Comparison of ENCODE assay signal across 20 cellular contexts in the genomic region with DNA sequence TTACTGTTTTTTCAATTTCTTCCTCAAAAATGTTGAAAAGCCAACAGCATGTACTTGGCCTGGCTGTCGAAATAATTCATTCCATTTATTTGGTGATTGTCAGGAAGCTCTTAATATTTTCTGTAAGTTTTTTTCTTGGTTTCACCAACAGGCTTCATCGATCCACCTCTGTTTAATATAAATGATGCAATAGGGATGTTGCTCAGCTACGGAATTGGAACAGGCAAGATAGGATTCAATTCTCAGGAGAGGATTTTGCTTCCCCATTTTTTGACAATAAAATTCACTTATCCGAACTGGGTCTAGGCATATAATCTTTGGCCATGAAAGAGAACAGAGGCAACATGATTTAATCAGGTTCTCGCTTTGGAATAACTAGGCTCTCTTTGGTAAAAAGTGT. TPM values are rescaled to one million over a fixed set of nuclear protein-coding genes. Genes with fewer than 3 reads are reported as not detected.
A peak's percentile ranks its signal among the peaks of the same experiment; 100 is the strongest.
DNase-seq lines count a peak whose midpoint lies in the region; ATAC-seq, FAIRE-seq and TF ChIP-seq lines count a peak whose summit lies in the region.
"Had no signal": no experiment of that assay in that cellular context is flagged by ENCODE, and none has a peak within 500 bp of the region (broad histone marks: within the 10 kb centered on the region; RNA-seq: fewer than 3 reads in every experiment).

No MANE protein-coding gene starts in this region.

- H4K5ac ChIP-seq in IMR-90 (ENCODE audit: low read depth, low read length), result no peak overlapping the region
- H4K5ac ChIP-seq in H1 (ENCODE audit: insufficient read length, low read depth, low read length), result no peak overlapping the region

- H2AK5ac ChIP-seq in IMR-90 (ENCODE audit: low read depth, low read length) (no peak overlapping the region), H1 (ENCODE audit: low read depth, low read length) (no peak overlapping the region)

- CTCF ChIA-PET in IMR-90 (lab: Yijun Ruan, JAX), result no interaction called here
- CTCF ChIA-PET in H1 (lab: Charles Lee; ENCODE audit: partially characterized antibody), result interaction anchor here (1.4 to 3.9 kb wide), 2 partner anchors 36 to 40 kb away, joined by 4 to 13 read pairs; no protein-coding TSS in a partner anchor

- intact Hi-C loops in IMR-90 (cut with micrococcal nuclease) (no loop called here), spleen (cut with DNase I; ENCODE audit: low total_unique reads) (no loop called here)

- WGBS in IMR-90 (ENCODE audit: extremely low coverage in 2 of 2, insufficient read length in 1 of 2), 2 experiments, result no CpG with 5 or more reads among the region's 5 CpGs
- WGBS in H1 (ENCODE audit: extremely low coverage in 1 of 2, insufficient coverage in 1 of 2, insufficient read length in 1 of 2, insufficient replicate concordance in 2 of 2, low coverage in 1 of 2, low lambda C conversion rate in 2 of 2, missing lambda C conversion rate in 1 of 2), 2 experiments, result 91% methylated on average over 5 of the region's 5 CpGs; no CpG with 5 or more reads in 1 of the 2 experiments
- WGBS in liver, result 35% methylated on average over 5 of the region's 5 CpGs
- WGBS in spleen, 5 donors, result 75 to 77% (median 76%) methylated on average over 5 of the region's 5 CpGs

- no peaks in the 10 kb centered on the region for H3K79me2 ChIP-seq in H1 (ENCODE audit: control insufficient read depth in 1 of 2, insufficient read depth in 2 of 2, low read length in 2 of 2)

- H2BK15ac ChIP-seq in IMR-90 (ENCODE audit: low read depth, low read length) (no peak overlapping the region), H1 (ENCODE audit: low read length) (no peak overlapping the region)

- H3K56ac ChIP-seq in IMR-90 (ENCODE audit: extremely low read depth, insufficient read depth, low read length) (no peak overlapping the region), H1 (replicated peaks; ENCODE audit: insufficient read length, low read depth, low read length) (no peak overlapping the region)

- in situ Hi-C loops in IMR-90 (cut with MboI; ENCODE audit: low sequenced_read_pairs), result no loop called here

- H3K27ac ChIP-seq in IMR-90 (ENCODE audit: insufficient read depth, low read length) (no peak overlapping the region), H1 (ENCODE audit: low read depth, low read length) (no peak overlapping the region), liver (ENCODE audit: low read depth in 1 of 2, low read length in 2 of 2) (no peak overlapping the region), spleen (no peak overlapping the region)
- H3K27ac ChIP-seq: A549 had no signal

- H3K14ac ChIP-seq in IMR-90 (replicated peaks; ENCODE audit: low read depth, low read length), result no peak overlapping the region
- H3K14ac ChIP-seq in H1 (ENCODE audit: insufficient read length), result no peak overlapping the region

- no peaks in the 10 kb centered on the region for H3K9me3 ChIP-seq in IMR-90 (ENCODE audit: control insufficient read depth, insufficient read depth, low read length)
- H3K9me3 ChIP-seq in H1 (ENCODE audit: insufficient read depth in 2 of 2, low read depth in 1 of 2, low read length in 1 of 2), result no peaks in the 10 kb centered on the region
- no peaks in the 10 kb centered on the region for H3K9me3 ChIP-seq in liver (ENCODE audit: control insufficient read depth in 4 of 4, low read length in 3 of 4)
- H3K9me3 ChIP-seq in spleen, result no peaks in the 10 kb centered on the region
- H3K9me3 ChIP-seq: A549 had no signal

- TF ChIP-seq RAD21 in IMR-90 (IDR thresholded peaks at IDR 0.05; ENCODE audit: low read length), result no peak
- TF ChIP-seq RAD21 in H1 (IDR thresholded peaks at IDR 0.05 in 1 of 2, conservative IDR thresholded peaks at IDR 0.05 in 1 of 2; ENCODE audit: low read depth in 2 of 2, low read length in 2 of 2), result no peak
- TF ChIP-seq RAD21 in liver (IDR thresholded peaks at IDR 0.05), result peak in 1 of 2 donors; percentile 8

- TF ChIP-seq POLR2A in IMR-90 (IDR thresholded peaks at IDR 0.05; ENCODE audit: low read depth, low read length), result no peak
- no peak for TF ChIP-seq POLR2A in H1 (IDR thresholded peaks at IDR 0.05; ENCODE audit: control extremely low read depth in 1 of 2, low read depth in 2 of 2, low read length in 2 of 2)
- no peak for TF ChIP-seq POLR2A in spleen (IDR thresholded peaks at IDR 0.05)

- no peak overlapping the region for H2BK5ac ChIP-seq in IMR-90 (ENCODE audit: low read depth, low read length, poor library complexity, severe bottlenecking)
- no peak overlapping the region for H2BK5ac ChIP-seq in H1 (ENCODE audit: low read depth, low read length)

- H3K79me1 ChIP-seq in IMR-90 (ENCODE audit: low read depth in 1 of 2, low read length in 2 of 2), result no peaks in the 10 kb centered on the region
- H3K79me1 ChIP-seq in H1 (ENCODE audit: low read depth, low read length), result no peaks in the 10 kb centered on the region

- TF ChIP-seq CTCF in IMR-90 (conservative IDR thresholded peaks at IDR 0.05; ENCODE audit: low read depth, low read length), result no peak
- no peak for TF ChIP-seq CTCF in H1 (IDR thresholded peaks at IDR 0.05; ENCODE audit: control extremely low read depth in 1 of 3, insufficient read depth in 1 of 3, low read depth in 1 of 3, low read length in 3 of 3)
- TF ChIP-seq CTCF in liver (IDR thresholded peaks at IDR 0.05; ENCODE audit: low read depth, low read length, missing input control), result no peak
- no peak for TF ChIP-seq CTCF in spleen (IDR thresholded peaks at IDR 0.05 in 8 of 11, conservative IDR thresholded peaks at IDR 0.05 in 3 of 11)

- H4K20me1 ChIP-seq in IMR-90 (ENCODE audit: insufficient read depth, low read length) (no peaks in the 10 kb centered on the region), H1 (replicated peaks in 1 of 2; ENCODE audit: control insufficient read depth in 1 of 2, insufficient read depth in 2 of 2, low read length in 2 of 2) (no peaks in the 10 kb centered on the region)

- DNase-seq in IMR-90 (no peak), H1 (ENCODE audit: low read depth in 1 of 2, low spot score in 2 of 2) (no peak), spleen (no peak), T-helper 9 cell (no peak)
- DNase-seq: 8988T; C1 segment of cervical spinal cord; Calu3; CD4-positive, alpha-beta memory T cell; COR-L47; DMS53; DMS79 treated with DMSO at 0.1 percent for 48 hours; GF-D8; GOT3; H7; HCEC 1CT had no signal

- dilution Hi-C loops in IMR-90 (cut with HindIII; ENCODE audit: low sequenced_read_pairs, unreplicated experiment), result no loop called here

- BruUV-seq in IMR-90 (replicated peaks; lab: Mats Ljungman, UMichigan), result no TSS peak

- H3K27me3 ChIP-seq in IMR-90 (ENCODE audit: control insufficient read depth, insufficient read depth, low read length), result no peaks in the 10 kb centered on the region
- H3K27me3 ChIP-seq in H1 (replicated peaks in 1 of 4; ENCODE audit: control insufficient read depth in 3 of 4, extremely low read depth in 1 of 4, insufficient read depth in 3 of 4, low read length in 3 of 4), result no peaks in the 10 kb centered on the region
- H3K27me3 ChIP-seq in liver (ENCODE audit: control insufficient read depth in 4 of 4, insufficient read depth in 4 of 4, low read length in 3 of 4), result no peaks in the 10 kb centered on the region
- no peaks in the 10 kb centered on the region for H3K27me3 ChIP-seq in spleen (replicated peaks in 1 of 7)

- POLR2A ChIA-PET in IMR-90 (lab: Charles Lee; ENCODE audit: unreplicated experiment) (no interaction called here), H1 (lab: Charles Lee; ENCODE audit: partially characterized antibody) (interaction anchor here (0.6 kb wide), 1 partner anchor 226 kb away, joined by 5 read pairs; no protein-coding TSS in a partner anchor)

- TF ChIP-seq EP300 in H1 (IDR thresholded peaks at IDR 0.05; ENCODE audit: borderline replicate concordance in 1 of 2, low read depth in 2 of 2, low read length in 2 of 2), result no peak

- H3K4ac ChIP-seq in IMR-90 (ENCODE audit: low read depth, low read length) (no peak overlapping the region), H1 (replicated peaks; ENCODE audit: insufficient read length, low read depth, low read length) (no peak overlapping the region)

- no peaks in the 10 kb centered on the region; the same call in 1 of the 2 replicates for H3K23me2 ChIP-seq in H1 (ENCODE audit: low read depth, low read length)

- no peak overlapping the region for H3K18ac ChIP-seq in IMR-90 (ENCODE audit: low read depth, low read length)
- H3K18ac ChIP-seq in H1 (ENCODE audit: extremely low read depth, low read length), result no peak overlapping the region

- H3K4me1 ChIP-seq in IMR-90 (ENCODE audit: control insufficient read depth, insufficient read depth, low read length), result no peaks in the 10 kb centered on the region
- peaks cover 0 to 3% (median 0%) of the 10 kb centered on the region in 4 experiments; a peak in 1 of 7 replicates for H3K4me1 ChIP-seq in H1 (replicated peaks in 1 of 4; ENCODE audit: control insufficient read depth in 3 of 4, insufficient read depth in 4 of 4, low read length in 3 of 4)
- H3K4me1 ChIP-seq in liver (ENCODE audit: control insufficient read depth in 4 of 4, insufficient read depth in 4 of 4, low read length in 3 of 4), result peaks cover 5 to 41% (median 36%) of the 10 kb centered on the region in 4 donors
- H3K4me1 ChIP-seq in spleen, result no peaks in the 10 kb centered on the region

- H4K8ac ChIP-seq in IMR-90 (ENCODE audit: low read depth in 2 of 2, low read length in 2 of 2) (no peak overlapping the region), H1 (ENCODE audit: extremely low read depth, insufficient read depth, low read length) (no peak overlapping the region)

- H3K9me1 ChIP-seq in IMR-90 (ENCODE audit: insufficient read depth, low read length), result no peaks in the 10 kb centered on the region

- H3K4me3 ChIP-seq in IMR-90 (ENCODE audit: insufficient read depth, low read depth, low read length) (no peak overlapping the region), H1 (ENCODE audit: extremely low read depth in 1 of 4, insufficient read depth in 2 of 4, low read depth in 3 of 4, low read length in 4 of 4) (no peak overlapping the region), liver (ENCODE audit: low read depth in 1 of 3, low read length in 3 of 3) (no peak overlapping the region), spleen (no peak overlapping the region)
- H3K4me3 ChIP-seq: A549 had no signal

- FAIRE-seq in H1 (lab: Jason Lieb, UNC), result peak; percentile 58
- FAIRE-seq: A549, GM12891, GM18507 had no signal

- H3K4me2 ChIP-seq in IMR-90 (ENCODE audit: low read depth, low read length) (no peak overlapping the region), H1 (ENCODE audit: insufficient read depth in 1 of 2, low read depth in 2 of 2, low read length in 2 of 2) (no peak overlapping the region)
- H3K4me2 ChIP-seq: A549 had no signal

- H3K9ac ChIP-seq in IMR-90 (ENCODE audit: low read depth, low read length) (no peak overlapping the region), H1 (replicated peaks in 1 of 4; ENCODE audit: extremely low read depth in 1 of 4, low read depth in 3 of 4, low read length in 3 of 4) (no peak overlapping the region), liver (ENCODE audit: low read depth in 1 of 2, low read length in 2 of 2) (no peak overlapping the region)

- H3K23ac ChIP-seq in IMR-90 (ENCODE audit: low read depth, low read length) (no peak overlapping the region), H1 (ENCODE audit: insufficient read length) (no peak overlapping the region)

- H2AK9ac ChIP-seq in IMR-90 (replicated peaks; ENCODE audit: low read depth, low read length, poor library complexity), result no peak overlapping the region

- H2BK12ac ChIP-seq in H1 (ENCODE audit: low read depth, low read length), result no peak overlapping the region

- H2BK120ac ChIP-seq in IMR-90 (ENCODE audit: low read depth, low read length) (no peak overlapping the region), H1 (replicated peaks; ENCODE audit: low read depth, low read length) (no peak overlapping the region)

- H3K36me3 ChIP-seq in IMR-90 (ENCODE audit: control insufficient read depth, insufficient read depth, low read length) (no peaks in the 10 kb centered on the region), H1 (ENCODE audit: control insufficient read depth in 2 of 4, insufficient read depth in 4 of 4, low read length in 3 of 4) (no peaks in the 10 kb centered on the region), liver (ENCODE audit: control insufficient read depth in 4 of 4, insufficient read depth in 3 of 4, low read depth in 1 of 4, low read length in 3 of 4) (peaks cover 5 to 78% (median 62%) of the 10 kb centered on the region in 4 donors), spleen (peaks cover 0 to 14% (median 0%) of the 10 kb centered on the region in 6 donors)

- H2BK20ac ChIP-seq in IMR-90 (ENCODE audit: low read depth, low read length), result no peak overlapping the region
- no peak overlapping the region for H2BK20ac ChIP-seq in H1 (ENCODE audit: low read length)

- no peak overlapping the region for H2AFZ ChIP-seq in IMR-90 (replicated peaks; ENCODE audit: low read length, poor library complexity)
- H2AFZ ChIP-seq in H1 (ENCODE audit: low read length), result no peak overlapping the region

- ATAC-seq in IMR-90 (ENCODE audit: low read depth) (no peak), HG03175 (IDR thresholded peaks at IDR 0.05; ENCODE audit: unreplicated experiment) (no peak)
- ATAC-seq: A549 had no signal

- H4K91ac ChIP-seq in IMR-90 (ENCODE audit: insufficient read depth, low read depth, low read length), result no peak overlapping the region
- H4K91ac ChIP-seq in H1 (replicated peaks; ENCODE audit: insufficient read length, low read length), result no peak overlapping the region

RNA-seq across cellular contexts. Expression of gene C5, which starts 30.8 kb away (rescaled TPM):
- total RNA-seq in IMR-90 (2012; rRNA removed), result 2.3 and 2.8 TPM in 2 replicates
- polyA plus RNA-seq in IMR-90 (2012; rRNA removed), result 1.0 and 1.5 TPM in 2 replicates
- polyA plus RNA-seq in IMR-90 (2012; cell fraction: cytosol; rRNA removed), result 0.17 and 0.57 TPM in 2 replicates
- polyA plus RNA-seq in IMR-90 (2012; cell fraction: nucleus; rRNA removed; ENCODE audit: low replicate concordance), result 0.40 and 3.3 TPM in 2 replicates
- 0.15 and 0.24 TPM in 2 replicates for total RNA-seq in H1 (2021; fragmentation: NEBNext Ultra II Directional; extraction: Animal tissue kit (Norgen Biotek cat#: 25700))
- 0.35 and 0.46 TPM in 2 replicates for polyA plus RNA-seq in H1 (2011; rRNA removed)
- 0.58 TPM for polyA plus RNA-seq in H1 (2011; cell fraction: cytosol; rRNA removed)
- 0.50 TPM for polyA plus RNA-seq in H1 (2011; cell fraction: nucleus; rRNA removed)
- 0.15 to 0.68 TPM (median 0.42 TPM) in 4 replicates for polyA plus RNA-seq in H1 (2012, experiment 1 of 2)
- polyA plus RNA-seq in H1 (2012, experiment 2 of 2), result 0.03 TPM
- polyA plus RNA-seq in H1 (2013, experiment 1 of 2), result 0.26 TPM
- 0.09 TPM for polyA plus RNA-seq in H1 (2013, experiment 2 of 2)
- 0.28 and 0.54 TPM in 2 replicates for polyA minus RNA-seq in H1 (2011; rRNA and poly(A)+ RNA removed)
- not detected for polyA minus RNA-seq in H1 (2011; cell fraction: cytosol; rRNA and poly(A)+ RNA removed)
- polyA minus RNA-seq in H1 (2011; cell fraction: nucleus; rRNA and poly(A)+ RNA removed), result 1.3 TPM
- total RNA-seq in liver, result 100 to 1,000 TPM; 456 to 485 TPM
- 100 to 1,000 TPM; 127 to 266 TPM for polyA plus RNA-seq in liver
- total RNA-seq in spleen, result 10 to 100 TPM in 1 of 7 donors, 1 to 10 TPM in 6; 2.4 to 10.4 (median 4.3) TPM
- polyA plus RNA-seq in spleen, result 1 to 10 TPM; 1.2 to 1.5 (median 1.3) TPM

RNA-seq across cellular contexts. Expression of gene CNTRL, which starts 55.5 kb away (rescaled TPM):
- total RNA-seq in IMR-90 (2012; rRNA removed), result 7.3 and 10.6 TPM in 2 replicates
- 3.6 and 4.5 TPM in 2 replicates for polyA plus RNA-seq in IMR-90 (2012; rRNA removed)
- polyA plus RNA-seq in IMR-90 (2012; cell fraction: cytosol; rRNA removed), result 0.68 and 1.4 TPM in 2 replicates
- 1.7 and 6.9 TPM in 2 replicates for polyA plus RNA-seq in IMR-90 (2012; cell fraction: nucleus; rRNA removed; ENCODE audit: low replicate concordance)
- 13.9 and 14.3 TPM in 2 replicates for total RNA-seq in H1 (2021; fragmentation: NEBNext Ultra II Directional; extraction: Animal tissue kit (Norgen Biotek cat#: 25700))
- polyA plus RNA-seq in H1 (2011; rRNA removed), result 4.1 and 5.1 TPM in 2 replicates
- 6.5 TPM for polyA plus RNA-seq in H1 (2011; cell fraction: cytosol; rRNA removed)
- 12.1 TPM for polyA plus RNA-seq in H1 (2011; cell fraction: nucleus; rRNA removed)
- polyA plus RNA-seq in H1 (2012, experiment 1 of 2), result 7.6 to 8.8 TPM (median 8.3 TPM) in 4 replicates
- 0.42 TPM for polyA plus RNA-seq in H1 (2012, experiment 2 of 2)
- polyA plus RNA-seq in H1 (2013, experiment 1 of 2), result 9.4 TPM
- 8.5 TPM for polyA plus RNA-seq in H1 (2013, experiment 2 of 2)
- 10.9 and 13.5 TPM in 2 replicates for polyA minus RNA-seq in H1 (2011; rRNA and poly(A)+ RNA removed)
- 7.2 TPM for polyA minus RNA-seq in H1 (2011; cell fraction: cytosol; rRNA and poly(A)+ RNA removed)
- polyA minus RNA-seq in H1 (2011; cell fraction: nucleus; rRNA and poly(A)+ RNA removed), result 22.1 TPM
- 1 to 10 TPM; 6.3 to 8.7 TPM for total RNA-seq in liver
- 1 to 10 TPM; 1.6 to 2.5 TPM for polyA plus RNA-seq in liver
- 10 to 100 TPM; 44.7 to 63.0 (median 54.4) TPM for total RNA-seq in spleen
- 10 to 100 TPM; 15.8 to 24.7 (median 20.2) TPM for polyA plus RNA-seq in spleen

Comparison
In these comparisons a context has a peak if more than half of its experiments do, and no peak if none do; other contexts are left out.
1. RNA of gene C5, which starts 30.8 kb away (total RNA-seq): 456 to 485 TPM in liver; 2.4 to 10.4 TPM in spleen, 2.3 to 2.8 TPM in IMR-90 and 0.15 to 0.24 TPM in H1; every median in the first group is over 10 times any median in the second.